8 cellular contexts compared by ENCODE assay signal in genomic region chr2:60553992-60554648, GRCh38. TPM values are rescaled to one million over a fixed set of nuclear protein-coding genes. Genes with fewer than 3 reads are reported as not detected.
DNase-seq lines count a peak whose midpoint lies in the region; ATAC-seq and TF ChIP-seq lines count a peak whose summit lies in the region.

No MANE protein-coding gene starts in this region.

- no peak for TF ChIP-seq POLR2A in spleen (IDR thresholded peaks at IDR 0.05)

- TF ChIP-seq CTCF in BE2C (IDR thresholded peaks at IDR 0.05; ENCODE audit: low read depth, low read length) (no peak), spleen (IDR thresholded peaks at IDR 0.05 in 8 of 11, conservative IDR thresholded peaks at IDR 0.05 in 3 of 11) (peak in 1 of 11 experiments; percentile 18)

- DNase-seq in BE2C: peak; percentile 50
- DNase-seq in NCI-H2227 treated with DMSO at 0.1 percent for 48 hours (lab: John Stamatoyannopoulos, UW): peak; percentile 83
- peak; percentile 76 for DNase-seq in astrocyte of the hippocampus (ENCODE audit: low read depth, low spot score)
- peak; percentile 37 for DNase-seq in iris pigment epithelial cell (ENCODE audit: low read depth)
- peak; percentile 94 for DNase-seq in spleen
- DNase-seq in HuH-7 (ENCODE audit: low spot score): no peak

- no peaks in the 10 kb centered on the region for H3K9me3 ChIP-seq in BE2C
- no peaks in the 10 kb centered on the region for H3K9me3 ChIP-seq in spleen

- intact Hi-C loops in spleen (cut with DNase I; ENCODE audit: low total_unique reads): loop anchor here (10.0 kb wide), 1 partner anchor 1249 kb away; no protein-coding TSS in a partner anchor

- peaks cover 27% of the 10 kb centered on the region for H3K27me3 ChIP-seq in BE2C
- peaks cover 0 to 100% (median 44%) of the 10 kb centered on the region in 7 donors for H3K27me3 ChIP-seq in spleen (replicated peaks in 1 of 7)

- ATAC-seq in GM18502 (IDR thresholded peaks at IDR 0.05; ENCODE audit: poor library complexity, unreplicated experiment) (peak; percentile 19), GM18870 (IDR thresholded peaks at IDR 0.05; ENCODE audit: unreplicated experiment) (no peak)

- H3K4me3 ChIP-seq in BE2C (ENCODE audit: low read depth, low read length) (peak overlapping the region; percentile 68), spleen (peak overlapping the region; percentile 63 to 94 (median 82))

- WGBS in spleen, 5 donors: 0 to 1% (median 1%) methylated on average over 42 to 61 of the region's 61 CpGs

- no peaks in the 10 kb centered on the region for H3K4me1 ChIP-seq in BE2C
- H3K4me1 ChIP-seq in spleen: peaks cover 19 to 94% (median 71%) of the 10 kb centered on the region in 6 donors

- H3K27ac ChIP-seq in spleen: peak overlapping the region; percentile 44 to 92 (median 85)

- H3K36me3 ChIP-seq in BE2C (no peaks in the 10 kb centered on the region; the same call in 1 of the 2 replicates), spleen (no peaks in the 10 kb centered on the region)

RNA-seq across cellular contexts. Expression of gene BCL11A, which starts 0.7 kb away (rescaled TPM):
- 6.5 TPM for polyA plus RNA-seq in BE2C (2012; ENCODE audit: insufficient read depth, insufficient read length, low read depth)
- 100 to 1,000 TPM in 3 of 7 donors, 10 to 100 TPM in 4; 65.9 to 121 (median 92.7) TPM for total RNA-seq in spleen
- polyA plus RNA-seq in spleen: 10 to 100 TPM; 41.1 to 61.6 (median 44.8) TPM
